Comparison of ENCODE assay signal across 9 cellular contexts in the genomic region with DNA sequence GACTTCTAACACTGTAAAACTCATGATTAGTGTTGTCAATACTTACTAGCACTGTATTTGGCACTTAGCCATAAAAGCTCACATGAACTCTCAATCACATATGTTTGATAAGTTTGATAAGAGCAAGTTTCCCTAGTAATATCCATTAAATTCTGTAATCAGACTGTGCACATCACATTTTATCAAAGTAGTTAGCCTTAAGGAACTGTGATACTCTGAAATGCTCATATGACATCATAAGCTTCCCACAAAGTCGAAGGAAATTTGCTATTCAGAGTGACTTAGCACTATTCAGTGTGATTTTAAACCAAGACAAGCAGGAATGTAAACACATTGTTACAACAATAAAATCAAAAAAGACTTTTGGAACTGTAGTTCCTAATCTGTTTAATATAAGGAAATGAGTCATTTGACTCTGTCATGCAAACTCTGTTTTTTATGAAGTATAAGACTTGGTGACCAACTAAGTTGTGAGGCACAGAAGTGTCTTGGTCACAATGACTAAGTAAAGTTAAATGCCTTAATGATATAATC. TPM values are rescaled to one million over a fixed set of nuclear protein-coding genes. Genes with fewer than 3 reads are reported as not detected.
DNase-seq lines count a peak whose midpoint lies in the region; ATAC-seq, FAIRE-seq and TF ChIP-seq lines count a peak whose summit lies in the region.
"Had no signal": no experiment of that assay in that cellular context is flagged by ENCODE, and none has a peak within 500 bp of the region (broad histone marks: within the 10 kb centered on the region; RNA-seq: fewer than 3 reads in every experiment).

No MANE protein-coding gene starts in this region.

- ATAC-seq in thoracic aorta (ENCODE audit: insufficient number of reproducible peaks, low FRiP score, low read depth) (peak; percentile 85), left colon (no peak)

- peak; percentile 44 for TF ChIP-seq POLR2A in endothelial cell of umbilical vein (IDR thresholded peaks at IDR 0.05; ENCODE audit: low read depth, low read length)

- H3K4me3 Mint-ChIP-seq in activated T-cell treated with anti-CD3 and anti-CD28 coated beads, Interleukin-2, amount 50 U/mL, for 24 hours, result no peak overlapping the region

- H3K9me1 ChIP-seq in endothelial cell of umbilical vein (replicated peaks; ENCODE audit: control insufficient read depth, extremely low read depth, insufficient read depth, low read length), result no peaks in the 10 kb centered on the region

- peak overlapping the region; percentile 89 for H3K27ac ChIP-seq in endothelial cell of umbilical vein (ENCODE audit: insufficient read depth, low read depth, low read length)
- H3K27ac ChIP-seq in thoracic aorta, result peak overlapping the region in 1 of 2 donors; percentile 64

- H3K4me3 ChIP-seq in Loucy (ENCODE audit: low read length, poor library complexity, severe bottlenecking) (peak overlapping the region; percentile 20), endothelial cell of umbilical vein (replicated peaks in 1 of 3; ENCODE audit: insufficient read depth in 1 of 3, low read depth in 1 of 3, low read length in 3 of 3) (no peak overlapping the region), thoracic aorta (no peak overlapping the region)

- POLR2A ChIA-PET in endothelial cell of umbilical vein (lab: Charles Lee), result interaction anchor here (1.1 kb wide), 1 partner anchor 14 kb away, joined by 3 read pairs; no protein-coding TSS in a partner anchor

- H3K4me2 ChIP-seq in Loucy (ENCODE audit: low read depth, low read length, poor library complexity, severe bottlenecking) (peak overlapping the region; percentile 29), endothelial cell of umbilical vein (ENCODE audit: insufficient read depth, low read length) (peak overlapping the region; percentile 86)

- peaks cover 4% of the 10 kb centered on the region for H3K9me3 Mint-ChIP-seq in activated T-cell treated with anti-CD3 and anti-CD28 coated beads, Interleukin-2, amount 50 U/mL, for 24 hours

- H3K9ac ChIP-seq in Loucy (ENCODE audit: low read depth, low read length, poor library complexity, severe bottlenecking), result no peak overlapping the region
- peak overlapping the region; percentile 77 for H3K9ac ChIP-seq in endothelial cell of umbilical vein (replicated peaks; ENCODE audit: extremely low read depth, insufficient read depth, low read length)

- H3K79me2 ChIP-seq in Loucy (ENCODE audit: insufficient read depth, low read length) (no peaks in the 10 kb centered on the region), endothelial cell of umbilical vein (ENCODE audit: control insufficient read depth, insufficient read depth, low read length) (peaks cover 87% of the 10 kb centered on the region)

- H3F3A ChIP-seq in Loucy (ENCODE audit: low read depth), result no peaks in the 10 kb centered on the region; the same call in 1 of the 2 replicates

- no TSS peak for BruUV-seq in endothelial cell of umbilical vein (replicated peaks; lab: Mats Ljungman, UMichigan)

- no peaks in the 10 kb centered on the region for H3K9me2 ChIP-seq in Loucy (replicated peaks; ENCODE audit: low read depth, low read length)

- dilution Hi-C loops in endothelial cell of umbilical vein (cut with MboI; ENCODE audit: extremely low pct_ligation_motif_present, low sequenced_read_pairs), result no loop called here

- intact Hi-C loops in endothelial cell of umbilical vein (cut with micrococcal nuclease) (loop anchor here (1.0 to 2.0 kb wide), 5 partner anchors 13 to 779 kb away; a partner anchor contains a TSS), left colon (cut with DNase I, micrococcal nuclease) (no loop called here)

- no peaks in the 10 kb centered on the region for H3K36me3 Mint-ChIP-seq in activated T-cell treated with anti-CD3 and anti-CD28 coated beads, Interleukin-2, amount 50 U/mL, for 24 hours (ENCODE audit: low read depth)

- H3K36me3 ChIP-seq in Loucy (ENCODE audit: insufficient read depth, low read length) (no peaks in the 10 kb centered on the region), endothelial cell of umbilical vein (ENCODE audit: control insufficient read depth in 2 of 2, extremely low read depth in 1 of 2, insufficient read depth in 2 of 2, low read length in 2 of 2) (peaks cover 0 to 28% of the 10 kb centered on the region in 2 experiments), thoracic aorta (no peaks in the 10 kb centered on the region)

- no peak for DNase-seq in activated T-cell treated with anti-CD3 and anti-CD28 coated beads, Interleukin-2, amount 50 U/mL, for 24 hours
- no peak for DNase-seq in activated T-cell treated with anti-CD3 and anti-CD28 coated beads, Interleukin-2, amount 50 U/mL, for 1 hour
- peak; percentile 96 for DNase-seq in endothelial cell of umbilical vein (ENCODE audit: low read depth, low spot score)
- no peak for DNase-seq in thoracic aorta (ENCODE audit: low spot score)
- DNase-seq in NCI-H187 treated with DMSO at 0.1 percent for 48 hours (lab: John Stamatoyannopoulos, UW), result no peak
- DNase-seq in left colon, result no peak
- no peak for DNase-seq in DMS 273 (lab: John Stamatoyannopoulos, UW; ENCODE audit: unreplicated experiment)
- DNase-seq: DMS153 had no signal

- no peaks in the 10 kb centered on the region for H3K27me3 Mint-ChIP-seq in activated T-cell treated with anti-CD3 and anti-CD28 coated beads, Interleukin-2, amount 50 U/mL, for 24 hours

- H3K4me1 ChIP-seq in Loucy (ENCODE audit: insufficient read depth, low read length, poor library complexity, severe bottlenecking), result peaks cover 20% of the 10 kb centered on the region
- peaks cover 50% of the 10 kb centered on the region for H3K4me1 ChIP-seq in endothelial cell of umbilical vein (ENCODE audit: control insufficient read depth, extremely low read depth, insufficient read depth, low read length)
- H3K4me1 ChIP-seq in thoracic aorta (ENCODE audit: control insufficient read depth in 1 of 2, low read depth in 2 of 2), result peaks cover 4% of the 10 kb centered on the region in 2 donors

- no peak overlapping the region for H2AFZ ChIP-seq in Loucy (ENCODE audit: low read length)
- H2AFZ ChIP-seq in endothelial cell of umbilical vein (ENCODE audit: low read depth, low read length), result no peak overlapping the region

- peaks cover 14% of the 10 kb centered on the region for H3K4me1 Mint-ChIP-seq in activated T-cell treated with anti-CD3 and anti-CD28 coated beads, Interleukin-2, amount 50 U/mL, for 24 hours (ENCODE audit: low read depth)

- CTCF ChIA-PET in endothelial cell of umbilical vein (lab: Charles Lee), result interaction anchor here (1.4 to 1.8 kb wide), 3 partner anchors 9 to 287 kb away, joined by 4 to 6 read pairs (median 5); no protein-coding TSS in a partner anchor

- peak overlapping the region; percentile 68 for H3K27ac Mint-ChIP-seq in activated T-cell treated with anti-CD3 and anti-CD28 coated beads, Interleukin-2, amount 50 U/mL, for 24 hours

- FAIRE-seq in endothelial cell of umbilical vein (lab: Jason Lieb, UNC), result peak; percentile 62

- no peak for TF ChIP-seq CTCF in Loucy (conservative IDR thresholded peaks at IDR 0.05; ENCODE audit: low read length)
- no peak for TF ChIP-seq CTCF in endothelial cell of umbilical vein (IDR thresholded peaks at IDR 0.05; ENCODE audit: extremely low read depth in 1 of 2, insufficient read depth in 1 of 2, low read depth in 1 of 2, low read length in 2 of 2)
- TF ChIP-seq CTCF in thoracic aorta (IDR thresholded peaks at IDR 0.05), result no peak

- H3K27me3 ChIP-seq in Loucy (ENCODE audit: insufficient read depth, low read length, poor library complexity, severe bottlenecking) (no peaks in the 10 kb centered on the region), endothelial cell of umbilical vein (ENCODE audit: control insufficient read depth in 2 of 2, insufficient read depth in 2 of 2, low read length in 2 of 2) (no peaks in the 10 kb centered on the region), thoracic aorta (replicated peaks; ENCODE audit: insufficient read depth) (no peaks in the 10 kb centered on the region)

- H3K9me3 ChIP-seq in Loucy (ENCODE audit: insufficient read depth, low read depth, low read length), result no peaks in the 10 kb centered on the region
- no peaks in the 10 kb centered on the region for H3K9me3 ChIP-seq in endothelial cell of umbilical vein (replicated peaks; ENCODE audit: control insufficient read depth, insufficient read depth, low read length)
- no peaks in the 10 kb centered on the region for H3K9me3 ChIP-seq in thoracic aorta

- H4K20me1 ChIP-seq in Loucy (ENCODE audit: insufficient read depth, low read length, poor library complexity, severe bottlenecking) (no peaks in the 10 kb centered on the region), endothelial cell of umbilical vein (replicated peaks; ENCODE audit: control insufficient read depth, extremely low read depth, insufficient read depth, low read length) (no peaks in the 10 kb centered on the region)

TF ChIP-seq in endothelial cell of umbilical vein, 7 proteins besides CTCF, POLR2A, EP300 and RAD21:
- TF ChIP-seq GATA2 (IDR thresholded peaks at IDR 0.05; ENCODE audit: insufficient read depth, insufficient read length, low read depth, low read length), result peak; percentile 68
- peak; percentile 95 for TF ChIP-seq JUN (IDR thresholded peaks at IDR 0.05; ENCODE audit: borderline replicate concordance, insufficient read depth, insufficient read length, low read depth)
- no peak for TF ChIP-seq MYC (IDR thresholded peaks at IDR 0.05; ENCODE audit: low read depth, low read length)
- TF ChIP-seq FOS (IDR thresholded peaks at IDR 0.05; ENCODE audit: borderline replicate concordance, insufficient read depth, low read length), result peak; percentile 88

RNA-seq across cellular contexts. Expression of a gene that starts 6.7 kb away (rescaled TPM):
- total RNA-seq in endothelial cell of umbilical vein (79.3 and 82.7 TPM in 2 replicates), thoracic aorta (1 to 10 TPM in 1 of 2 donors, under 1 TPM in 1; 0.99 to 2.6 TPM), left colon (1 to 10 TPM; 1.9 to 4.1 TPM)
- 22.8 and 28.4 TPM in 2 replicates for polyA plus RNA-seq in endothelial cell of umbilical vein
- 19.6 and 23.6 TPM in 2 replicates for polyA plus RNA-seq in endothelial cell of umbilical vein (2011; cell fraction: cytosol; rRNA removed)
- 65.9 and 76.9 TPM in 2 replicates for polyA plus RNA-seq in endothelial cell of umbilical vein (2011; cell fraction: nucleus; rRNA removed)
- 39.1 and 58.9 TPM in 2 replicates for polyA plus RNA-seq in endothelial cell of umbilical vein (2012)
- polyA minus RNA-seq in endothelial cell of umbilical vein, result 263 and 304 TPM in 2 replicates
- polyA minus RNA-seq in endothelial cell of umbilical vein (2011; cell fraction: cytosol; rRNA and poly(A)+ RNA removed), result 59.9 TPM
- polyA minus RNA-seq in endothelial cell of umbilical vein (2011; cell fraction: nucleus; rRNA and poly(A)+ RNA removed), result 162 and 225 TPM in 2 replicates

Comparison
In these comparisons a context has a peak if more than half of its experiments do, and no peak if none do; other contexts are left out.
1. RNA of a gene that starts 6.7 kb away (total RNA-seq): 79.3 to 82.7 TPM in endothelial cell of umbilical vein; 1.9 to 4.1 TPM in left colon and 0.99 to 2.6 TPM in thoracic aorta; every median in the first group is over 10 times any median in the second.